In genomic region chr7:118312966-118313365, GRCh38 we compare ENCODE assay signal across 13 cellular contexts.
DNase-seq lines count a peak whose midpoint lies in the region; ATAC-seq and TF ChIP-seq lines count a peak whose summit lies in the region.
"Had no signal": no experiment of that assay in that cellular context is flagged by ENCODE, and none has a peak within 500 bp of the region (broad histone marks: within the 10 kb centered on the region; RNA-seq: fewer than 3 reads in every experiment).

No MANE protein-coding gene starts in this region.

- no peaks in the 10 kb centered on the region for H3K36me3 ChIP-seq in breast epithelium
- H3K36me3 ChIP-seq: brain microvascular endothelial cell, uterus had no signal

- CTCF ChIA-PET in MCF 10A (lab: Yijun Ruan, JAX), result interaction anchor here (0.6 kb wide), 1 partner anchor 162 kb away, joined by 3 read pairs; no protein-coding TSS in a partner anchor

- no peak for TF ChIP-seq CTCF in MCF 10A (IDR thresholded peaks at IDR 0.05; ENCODE audit: unreplicated experiment)
- no peak for TF ChIP-seq CTCF in breast epithelium (IDR thresholded peaks at IDR 0.05)

- no peaks in the 10 kb centered on the region for H3K27me3 ChIP-seq in breast epithelium
- H3K27me3 ChIP-seq: brain microvascular endothelial cell, uterus had no signal

- DNase-seq in MCF 10A (ENCODE audit: unreplicated experiment) (no peak), breast epithelium (ENCODE audit: low spot score in 2 of 2) (no peak), NCI-H2171 treated with DMSO at 0.1 percent for 48 hours (lab: John Stamatoyannopoulos, UW) (no peak), midbrain (lab: John Stamatoyannopoulos, UW) (no peak), NCI-H510A treated with DMSO at 0.1 percent for 48 hours (lab: John Stamatoyannopoulos, UW) (no peak), germinal center (ENCODE audit: low spot score) (no peak)
- DNase-seq: brain microvascular endothelial cell, GDM1, NCI-H2029 treated with DMSO at 0.1 percent for 48 hours, uterus had no signal

- TF ChIP-seq POLR2A in breast epithelium (IDR thresholded peaks at IDR 0.05), result no peak

- no peaks in the 10 kb centered on the region for H3K36me3 Mint-ChIP-seq in MCF 10A (ENCODE audit: insufficient read depth, unreplicated experiment)

- H3K27ac Mint-ChIP-seq in MCF 10A (ENCODE audit: low read depth, unreplicated experiment), result peak overlapping the region; percentile 90

- POLR2A ChIA-PET in MCF 10A (lab: Yijun Ruan, JAX), result interaction anchor here (1.0 to 1.4 kb wide), 2 partner anchors 7 to 20 kb away, joined by 3 read pairs; no protein-coding TSS in a partner anchor

- no peaks in the 10 kb centered on the region for H3K4me1 ChIP-seq in breast epithelium
- H3K4me1 ChIP-seq: uterus had no signal

- no peaks in the 10 kb centered on the region for H3K27me3 Mint-ChIP-seq in MCF 10A (ENCODE audit: insufficient read depth, unreplicated experiment)

- intact Hi-C loops in MCF 10A (cut with micrococcal nuclease), result no loop called here
- intact Hi-C loops in breast epithelium (cut with DNase I; ENCODE audit: low total_unique reads), result no loop called here

- no peak overlapping the region for H3K4me3 Mint-ChIP-seq in MCF 10A (ENCODE audit: unreplicated experiment)

- BruUV-seq in MCF 10A (replicated peaks; lab: Mats Ljungman, UMichigan), result no TSS peak

- no peak overlapping the region for H3K4me3 ChIP-seq in breast epithelium
- H3K4me3 ChIP-seq: uterus had no signal

- H3K4me1 Mint-ChIP-seq in MCF 10A (ENCODE audit: insufficient read depth, unreplicated experiment), result peaks cover 34% of the 10 kb centered on the region

- no peak overlapping the region for H3K27ac ChIP-seq in breast epithelium
- H3K27ac ChIP-seq: brain microvascular endothelial cell, uterus had no signal

- peak; percentile 67 for ATAC-seq in HG02678 (IDR thresholded peaks at IDR 0.05; ENCODE audit: unreplicated experiment)
- peak; percentile 50 for ATAC-seq in HG03521 (IDR thresholded peaks at IDR 0.05; ENCODE audit: unreplicated experiment)
- ATAC-seq: left lobe of liver had no signal

- H3K9me3 Mint-ChIP-seq in MCF 10A (ENCODE audit: unreplicated experiment), result peaks cover 10% of the 10 kb centered on the region

- H3K9me3 ChIP-seq in breast epithelium, result peaks cover 0 to 13% of the 10 kb centered on the region in 2 donors
- H3K9me3 ChIP-seq: uterus had no signal
